8 cellular contexts compared by ENCODE assay signal in the genomic region with DNA sequence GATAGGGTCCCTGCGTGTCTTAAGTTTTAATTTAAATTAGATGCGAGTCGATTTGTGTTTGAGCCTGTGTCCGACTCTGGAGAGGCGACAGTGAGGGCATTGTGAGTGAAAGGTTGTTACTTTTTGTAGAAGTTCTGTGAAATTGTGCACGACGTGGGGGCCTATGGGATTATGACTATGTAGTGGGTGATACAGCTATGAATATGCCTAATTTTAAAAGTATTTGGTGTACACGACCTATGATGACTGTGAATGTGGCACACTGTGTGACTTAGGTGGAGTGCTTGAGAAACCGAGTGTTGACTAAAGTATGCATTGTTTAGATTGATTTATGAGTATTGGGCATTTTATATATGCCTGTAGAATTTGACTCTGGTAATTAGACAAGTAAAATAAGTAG. TPM values are rescaled to one million over a fixed set of nuclear protein-coding genes. Genes with fewer than 3 reads are reported as not detected.
DNase-seq lines count a peak whose midpoint lies in the region; ATAC-seq and TF ChIP-seq lines count a peak whose summit lies in the region.

No MANE protein-coding gene starts in this region.

- H3K27ac Mint-ChIP-seq in IgD-negative memory B cell: peak overlapping the region; percentile 93 to 99 (median 97)
- peak overlapping the region; percentile 94 to 98 (median 96) for H3K27ac Mint-ChIP-seq in naive thymus-derived CD8-positive, alpha-beta T cell

- no peak for ATAC-seq in naive thymus-derived CD8-positive, alpha-beta T cell

- H3K4me1 Mint-ChIP-seq in IgD-negative memory B cell: peaks cover 19 to 34% (median 26%) of the 10 kb centered on the region in 3 donors
- H3K4me1 Mint-ChIP-seq in naive thymus-derived CD8-positive, alpha-beta T cell: peaks cover 24 to 45% (median 40%) of the 10 kb centered on the region in 4 donors

- peak overlapping the region; percentile 96 to 100 (median 98) for H3K4me3 Mint-ChIP-seq in IgD-negative memory B cell
- H3K4me3 Mint-ChIP-seq in naive thymus-derived CD8-positive, alpha-beta T cell: peak overlapping the region; percentile 98 to 100 (median 99)

- H3K4me3 ChIP-seq in AG10803 (ENCODE audit: low read length): peak overlapping the region; percentile 96
- peak overlapping the region; percentile 95 for H3K4me3 ChIP-seq in colonic mucosa

- H3K27me3 Mint-ChIP-seq in IgD-negative memory B cell: no peaks in the 10 kb centered on the region
- H3K27me3 Mint-ChIP-seq in naive thymus-derived CD8-positive, alpha-beta T cell: no peaks in the 10 kb centered on the region

- no peak for TF ChIP-seq CTCF in AG10803 (conservative IDR thresholded peaks at IDR 0.05; ENCODE audit: low read length)
- no peak for TF ChIP-seq CTCF in colonic mucosa (IDR thresholded peaks at IDR 0.05)

- POLR2A ChIA-PET in naive thymus-derived CD8-positive, alpha-beta T cell (lab: Charles Lee): interaction anchor here (1.8 to 2.5 kb wide), 4 partner anchors 22 to 162 kb away, joined by 7 to 10 read pairs (median 10); a partner anchor contains a TSS

- no peaks in the 10 kb centered on the region for H3K9me3 ChIP-seq in colonic mucosa

- H3K9ac ChIP-seq in colonic mucosa (ENCODE audit: low read depth in 2 of 2, low read length in 2 of 2): peak overlapping the region; percentile 81 to 85

- peaks cover 0 to 5% (median 4%) of the 10 kb centered on the region in 3 donors for H3K9me3 Mint-ChIP-seq in IgD-negative memory B cell
- H3K9me3 Mint-ChIP-seq in naive thymus-derived CD8-positive, alpha-beta T cell: peaks cover 0 to 55% (median 20%) of the 10 kb centered on the region in 9 donors

- DNase-seq in AG10803 (ENCODE audit: low read depth) (no peak), colonic mucosa (no peak), MV-4-11 (lab: John Stamatoyannopoulos, UW) (no peak), pons (ENCODE audit: low spot score) (no peak), NCI-H1694 treated with DMSO at 0.1 percent for 48 hours (lab: John Stamatoyannopoulos, UW) (no peak), NCI-H524 treated with DMSO at 0.1 percent for 48 hours (lab: John Stamatoyannopoulos, UW) (no peak)
- no peak for DNase-seq in naive thymus-derived CD8-positive, alpha-beta T cell

- H3K27me3 ChIP-seq in colonic mucosa: no peaks in the 10 kb centered on the region

- H3K36me3 Mint-ChIP-seq in IgD-negative memory B cell: peaks cover 35% of the 10 kb centered on the region
- H3K36me3 Mint-ChIP-seq in naive thymus-derived CD8-positive, alpha-beta T cell: peaks cover 38 to 71% (median 55%) of the 10 kb centered on the region in 3 donors

- no peaks in the 10 kb centered on the region for H3K36me3 ChIP-seq in colonic mucosa

- peaks cover 4% of the 10 kb centered on the region for H3K4me1 ChIP-seq in colonic mucosa

- peak overlapping the region; percentile 41 for H3K27ac ChIP-seq in colonic mucosa

- intact Hi-C loops in colonic mucosa (cut with DNase I): loop anchor here (5.0 kb wide), 1 partner anchor 164 kb away; a partner anchor contains a TSS

RNA-seq across cellular contexts. Expression of a gene that starts 0.6 kb away (rescaled TPM):
- polyA plus RNA-seq in IgD-negative memory B cell: 9.4 TPM
- 1 to 10 TPM; 2.7 to 4.6 TPM for total RNA-seq in colonic mucosa
- 10 to 100 TPM; 17.6 to 20.7 TPM for total RNA-seq in naive thymus-derived CD8-positive, alpha-beta T cell
- polyA plus RNA-seq in naive thymus-derived CD8-positive, alpha-beta T cell: 10 to 100 TPM in 1 of 3 donors, 1 to 10 TPM in 2; 6.3 to 11.0 (median 9.6) TPM

RNA-seq across cellular contexts. Expression of a gene that starts 21.4 kb away (rescaled TPM):
- polyA plus RNA-seq in IgD-negative memory B cell: 7.8 TPM
- total RNA-seq in colonic mucosa: 1 to 10 TPM; 3.7 to 4.2 TPM
- 10 to 100 TPM; 24.2 to 25.0 TPM for total RNA-seq in naive thymus-derived CD8-positive, alpha-beta T cell
- 1 to 10 TPM; 3.3 to 4.5 (median 3.5) TPM for polyA plus RNA-seq in naive thymus-derived CD8-positive, alpha-beta T cell

Comparison
In these comparisons a context has a peak if more than half of its experiments do, and no peak if none do; other contexts are left out.
1. RNA of a gene that starts 21.4 kb away (total RNA-seq): 24.2 to 25.0 TPM in naive thymus-derived CD8-positive, alpha-beta T cell; 3.7 to 4.2 TPM in colonic mucosa; every median in the first group is over 4 times any median in the second.